Comparison of ENCODE assay signal across 2 cellular contexts in the genomic region with DNA sequence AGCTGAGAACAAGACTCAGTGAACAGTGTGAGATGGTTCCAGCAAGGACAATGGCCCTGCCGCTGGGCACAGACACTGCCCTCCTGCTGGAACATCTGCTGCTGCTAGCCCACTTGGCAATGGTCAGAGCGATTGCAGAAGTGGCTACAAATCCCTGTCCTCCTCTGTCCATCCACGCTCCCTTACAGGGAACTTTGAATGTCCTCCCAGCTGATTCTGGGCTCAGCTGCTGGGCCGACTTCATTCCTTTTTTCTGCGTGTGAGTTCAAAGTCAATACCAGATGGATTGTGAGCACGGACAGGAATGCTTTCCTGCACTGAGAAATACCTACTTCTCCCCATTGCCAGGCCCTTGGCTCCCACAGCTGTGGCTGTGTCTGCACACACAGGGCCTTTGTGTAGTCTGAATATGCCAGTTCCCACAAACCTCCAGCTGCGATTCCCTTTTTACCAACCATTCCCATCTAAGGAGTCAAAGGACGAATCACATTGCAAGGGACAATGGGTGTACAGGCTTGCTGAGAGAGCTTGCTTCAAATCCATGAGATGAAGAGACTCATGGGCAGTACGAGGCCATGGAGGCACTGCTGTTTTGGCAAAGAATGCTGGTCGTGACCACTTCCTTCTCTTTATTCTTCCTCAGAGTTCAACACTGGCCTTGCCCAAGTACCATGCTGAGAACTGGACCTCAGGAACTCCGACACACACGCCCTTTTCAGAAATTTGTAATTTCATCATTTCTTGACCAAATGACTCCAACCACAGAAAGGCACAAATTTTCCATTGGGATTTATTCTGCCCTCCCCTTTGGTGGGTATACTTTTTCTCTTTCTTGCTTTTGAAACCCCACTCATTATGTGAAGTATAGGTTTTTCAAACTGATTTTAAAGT.
TF ChIP-seq lines count a peak whose summit lies in the region.

No MANE protein-coding gene starts in this region.

TF ChIP-seq in SK-N-SH treated with all-trans-retinoic acid at 6 μM for 48 hours, 23 proteins besides CTCF, POLR2A, EP300 and RAD21 (continued from another document):
- TF ChIP-seq, protein P1, sequence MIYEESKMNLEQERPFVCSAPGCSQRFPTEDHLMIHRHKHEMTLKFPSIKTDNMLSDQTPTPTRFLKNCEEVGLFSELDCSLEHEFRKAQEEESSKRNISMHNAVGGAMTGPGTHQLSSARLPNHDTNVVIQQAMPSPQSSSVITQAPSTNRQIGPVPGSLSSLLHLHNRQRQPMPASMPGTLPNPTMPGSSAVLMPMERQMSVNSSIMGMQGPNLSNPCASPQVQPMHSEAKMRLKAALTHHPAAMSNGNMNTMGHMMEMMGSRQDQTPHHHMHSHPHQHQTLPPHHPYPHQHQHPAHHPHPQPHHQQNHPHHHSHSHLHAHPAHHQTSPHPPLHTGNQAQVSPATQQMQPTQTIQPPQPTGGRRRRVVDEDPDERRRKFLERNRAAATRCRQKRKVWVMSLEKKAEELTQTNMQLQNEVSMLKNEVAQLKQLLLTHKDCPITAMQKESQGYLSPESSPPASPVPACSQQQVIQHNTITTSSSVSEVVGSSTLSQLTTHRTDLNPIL (CRISPR knock-in tag; IDR thresholded peaks at IDR 0.05; ENCODE audit: low read depth), result no peak
- TF ChIP-seq, protein P2, sequence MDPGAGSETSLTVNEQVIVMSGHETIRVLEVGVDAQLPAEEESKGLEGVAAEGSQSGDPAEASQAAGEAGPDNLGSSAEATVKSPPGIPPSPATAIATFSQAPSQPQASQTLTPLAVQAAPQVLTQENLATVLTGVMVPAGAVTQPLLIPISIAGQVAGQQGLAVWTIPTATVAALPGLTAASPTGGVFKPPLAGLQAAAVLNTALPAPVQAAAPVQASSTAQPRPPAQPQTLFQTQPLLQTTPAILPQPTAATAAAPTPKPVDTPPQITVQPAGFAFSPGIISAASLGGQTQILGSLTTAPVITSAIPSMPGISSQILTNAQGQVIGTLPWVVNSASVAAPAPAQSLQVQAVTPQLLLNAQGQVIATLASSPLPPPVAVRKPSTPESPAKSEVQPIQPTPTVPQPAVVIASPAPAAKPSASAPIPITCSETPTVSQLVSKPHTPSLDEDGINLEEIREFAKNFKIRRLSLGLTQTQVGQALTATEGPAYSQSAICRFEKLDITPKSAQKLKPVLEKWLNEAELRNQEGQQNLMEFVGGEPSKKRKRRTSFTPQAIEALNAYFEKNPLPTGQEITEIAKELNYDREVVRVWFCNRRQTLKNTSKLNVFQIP (CRISPR knock-in tag; IDR thresholded peaks at IDR 0.05; ENCODE audit: borderline replicate concordance, low read depth), result no peak
- TF ChIP-seq ZFP30 (CRISPR knock-in tag; IDR thresholded peaks at IDR 0.05) (no peak), ZNF8 (CRISPR knock-in tag; IDR thresholded peaks at IDR 0.05) (no peak), ARNTL (CRISPR knock-in tag; IDR thresholded peaks at IDR 0.05; ENCODE audit: borderline replicate concordance, low read depth) (no peak), TCF4 (CRISPR knock-in tag; IDR thresholded peaks at IDR 0.05; ENCODE audit: borderline replicate concordance) (no peak)

TF ChIP-seq in GM23338, 12 proteins besides CTCF, POLR2A, EP300 and RAD21 (continued from another document):
- TF ChIP-seq ZNF462 (CRISPR knock-in tag; IDR thresholded peaks at IDR 0.05), result no peak
- TF ChIP-seq, protein P3, sequence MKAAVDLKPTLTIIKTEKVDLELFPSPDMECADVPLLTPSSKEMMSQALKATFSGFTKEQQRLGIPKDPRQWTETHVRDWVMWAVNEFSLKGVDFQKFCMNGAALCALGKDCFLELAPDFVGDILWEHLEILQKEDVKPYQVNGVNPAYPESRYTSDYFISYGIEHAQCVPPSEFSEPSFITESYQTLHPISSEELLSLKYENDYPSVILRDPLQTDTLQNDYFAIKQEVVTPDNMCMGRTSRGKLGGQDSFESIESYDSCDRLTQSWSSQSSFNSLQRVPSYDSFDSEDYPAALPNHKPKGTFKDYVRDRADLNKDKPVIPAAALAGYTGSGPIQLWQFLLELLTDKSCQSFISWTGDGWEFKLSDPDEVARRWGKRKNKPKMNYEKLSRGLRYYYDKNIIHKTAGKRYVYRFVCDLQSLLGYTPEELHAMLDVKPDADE (IDR thresholded peaks at IDR 0.05), result no peak
- no peak for TF ChIP-seq NANOG (IDR thresholded peaks at IDR 0.05; ENCODE audit: borderline replicate concordance)
- no peak for TF ChIP-seq POLR2AphosphoS5 (IDR thresholded peaks at IDR 0.05; ENCODE audit: low read depth)
- TF ChIP-seq ZNF331 (CRISPR knock-in tag; IDR thresholded peaks at IDR 0.05; ENCODE audit: low read depth), result no peak
- TF ChIP-seq EZH2 (IDR thresholded peaks at IDR 0.05; ENCODE audit: low read depth, unreplicated experiment), result no peak
- TF ChIP-seq EZH2phosphoT487 (IDR thresholded peaks at IDR 0.05; ENCODE audit: unreplicated experiment), result no peak
- TF ChIP-seq JUNB (IDR thresholded peaks at IDR 0.05; ENCODE audit: unreplicated experiment), result no peak
- TF ChIP-seq REST (IDR thresholded peaks at IDR 0.05; ENCODE audit: unreplicated experiment), result no peak
- no peak for TF ChIP-seq STAT1 (IDR thresholded peaks at IDR 0.05; ENCODE audit: unreplicated experiment)
- no peak for TF ChIP-seq ZNF114 (CRISPR knock-in tag; IDR thresholded peaks at IDR 0.05)
